In the genomic region with DNA sequence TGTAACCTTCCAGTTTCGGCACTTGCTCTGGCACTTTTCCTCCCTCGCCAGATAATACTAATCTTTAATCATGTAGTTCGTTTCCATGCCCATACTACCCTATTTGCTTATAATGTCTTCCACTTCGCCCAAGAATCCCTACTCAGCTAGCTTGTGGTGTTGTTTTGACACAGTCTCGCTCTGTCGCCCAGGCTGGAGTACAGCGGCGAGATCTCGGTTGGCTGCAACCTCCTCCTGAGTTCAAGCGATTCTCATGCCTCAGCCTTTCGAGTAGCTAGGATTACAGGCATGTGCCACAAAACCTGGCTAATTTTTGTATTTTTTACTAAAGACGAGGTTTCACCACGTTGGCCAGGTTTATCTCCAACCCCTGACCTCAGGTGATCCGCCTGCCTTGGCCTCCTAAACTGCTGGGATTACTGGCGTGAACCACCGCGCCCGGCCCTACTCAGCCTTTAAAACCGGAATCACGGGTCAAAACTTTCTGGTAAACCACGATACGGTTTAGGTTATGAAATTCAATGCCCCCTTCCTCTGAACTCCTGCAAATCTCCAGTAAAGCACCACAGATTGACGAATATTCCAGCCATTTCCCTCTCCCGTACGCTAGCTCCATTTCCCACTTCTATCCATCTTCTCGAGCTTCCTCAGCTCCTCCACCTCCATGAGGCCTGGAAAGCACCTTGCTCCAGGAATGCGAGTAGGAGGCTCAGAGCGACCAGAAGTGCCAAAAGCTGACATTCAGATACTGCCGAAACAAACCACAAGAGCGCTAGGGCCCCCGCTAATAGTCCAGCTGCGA, we compare ENCODE assay signal across 9 cellular contexts. TPM values are rescaled to one million over a fixed set of nuclear protein-coding genes. Genes with fewer than 3 reads are reported as not detected.
DNase-seq lines count a peak whose midpoint lies in the region; ATAC-seq, FAIRE-seq and TF ChIP-seq lines count a peak whose summit lies in the region.
"Had no signal": no experiment of that assay in that cellular context is flagged by ENCODE, and none has a peak within 500 bp of the region (broad histone marks: within the 10 kb centered on the region; RNA-seq: fewer than 3 reads in every experiment).

No MANE protein-coding gene starts in this region.

- peak overlapping the region; percentile 94 for H3K4me2 ChIP-seq in HepG2 (ENCODE audit: low read depth, low read length)

- no peaks in the 10 kb centered on the region for H4K20me1 ChIP-seq in HepG2 (ENCODE audit: insufficient read depth, low read length)

- H3K27me3 ChIP-seq in HepG2 (ENCODE audit: control insufficient read depth in 1 of 2, insufficient read depth in 2 of 2, low read length in 2 of 2) = peaks cover 0 to 5% of the 10 kb centered on the region in 2 experiments; a peak in 1 of 5 replicates
- H3K27me3 ChIP-seq in upper lobe of left lung = no peaks in the 10 kb centered on the region

- peak overlapping the region; percentile 97 for H3K27ac ChIP-seq in HepG2 (ENCODE audit: extremely low read length, insufficient read depth, low read length)
- peak overlapping the region; percentile 96 to 99 (median 98) for H3K27ac ChIP-seq in upper lobe of left lung

- peaks cover 34% of the 10 kb centered on the region for H3K36me3 Mint-ChIP-seq in activated CD4-positive, alpha-beta T cell treated with anti-CD3 and anti-CD28 coated beads, Interleukin-2, amount 10 ng/mL, durations not matched to agents 24 days and 14 days (ENCODE audit: low read depth)

- TF ChIP-seq CTCF in astrocyte of the cerebellum (IDR thresholded peaks at IDR 0.05; ENCODE audit: low read depth, low read length, missing control alignments) = no peak
- no peak for TF ChIP-seq CTCF in HepG2 (CRISPR knock-in tag; IDR thresholded peaks at IDR 0.05)
- TF ChIP-seq CTCF in upper lobe of left lung (IDR thresholded peaks at IDR 0.05) = no peak

- peak overlapping the region; percentile 90 for H3K4me3 ChIP-seq in astrocyte of the cerebellum (ENCODE audit: low read depth, low read length)
- H3K4me3 ChIP-seq in HepG2 (replicated peaks in 1 of 3; ENCODE audit: insufficient read depth in 1 of 3, low read depth in 2 of 3, low read length in 3 of 3) = peak overlapping the region; percentile 80 to 100 (median 92)
- H3K4me3 ChIP-seq in upper lobe of left lung = peak overlapping the region; percentile 66 to 80 (median 78)

- 2% methylated on average over 30 of the region's 32 CpGs for WGBS in HepG2 (ENCODE audit: low lambda C conversion rate)
- WGBS in upper lobe of left lung, 2 donors = 29 to 32% methylated on average over 31 to 32 of the region's 32 CpGs

- H3K4me3 Mint-ChIP-seq in activated CD4-positive, alpha-beta T cell treated with anti-CD3 and anti-CD28 coated beads, Interleukin-2, amount 10 ng/mL, durations not matched to agents 24 days and 14 days = peak overlapping the region; percentile 100

- no peak for TF ChIP-seq EP300 in HepG2 (IDR thresholded peaks at IDR 0.05; ENCODE audit: low read depth in 2 of 2, low read length in 2 of 2)
- no peak for TF ChIP-seq EP300 in HepG2 (CRISPR knock-in tag; IDR thresholded peaks at IDR 0.05; ENCODE audit: borderline replicate concordance)
- TF ChIP-seq EP300 in upper lobe of left lung (IDR thresholded peaks at IDR 0.05) = no peak

- TF ChIP-seq POLR2A in HepG2 (IDR thresholded peaks at IDR 0.05; ENCODE audit: insufficient read depth in 1 of 2, low read depth in 2 of 2, low read length in 2 of 2) (no peak), upper lobe of left lung (IDR thresholded peaks at IDR 0.05) (no peak)

- H3K9ac ChIP-seq in HepG2 (ENCODE audit: insufficient read depth, low read depth, low read length) = peak overlapping the region; percentile 90

- H3K4me1 ChIP-seq in HepG2 (ENCODE audit: insufficient read depth, low read length) (peaks cover 20% of the 10 kb centered on the region), upper lobe of left lung (peaks cover 16 to 24% (median 19%) of the 10 kb centered on the region in 4 donors)

- H3K9me3 ChIP-seq in HepG2 (ENCODE audit: low read length) (no peaks in the 10 kb centered on the region), upper lobe of left lung (no peaks in the 10 kb centered on the region)

- H3K36me3 ChIP-seq in HepG2 (replicated peaks in 1 of 2; ENCODE audit: control insufficient read depth in 1 of 2, insufficient read depth in 2 of 2, low read length in 2 of 2) (peaks cover 0 to 4% of the 10 kb centered on the region in 2 experiments; a peak in 1 of 5 replicates), upper lobe of left lung (peaks cover 0 to 6% (median 0%) of the 10 kb centered on the region in 4 donors)

- H3K27me3 Mint-ChIP-seq in activated CD4-positive, alpha-beta T cell treated with anti-CD3 and anti-CD28 coated beads, Interleukin-2, amount 10 ng/mL, durations not matched to agents 24 days and 14 days = no peaks in the 10 kb centered on the region

- intact Hi-C loops in activated CD4-positive, alpha-beta T cell treated with anti-CD3 and anti-CD28 coated beads, Interleukin-2, amount 10 ng/mL, durations not matched to agents 24 days and 14 days (cut with micrococcal nuclease) = loop anchor here (1.0 to 5.0 kb wide), 6 partner anchors 29 to 113 kb away; partner anchors contain the start of genes DNAJC17, GCHFR, RMDN3 and ZFYVE19
- intact Hi-C loops in HepG2 (cut with micrococcal nuclease; ENCODE audit: unreplicated experiment) = loop anchor here (1.0 to 10.0 kb wide), 3 partner anchors 99 to 129 kb away; partner anchors contain the start of genes CCDC32 and KNL1

- BruUV-seq in HepG2 (replicated peaks; lab: Mats Ljungman, UMichigan) = TSS peak; percentile 76

- ATAC-seq in HG03442 (IDR thresholded peaks at IDR 0.05; ENCODE audit: unreplicated experiment) = peak; percentile 12
- peak; percentile 63 for ATAC-seq in HepG2
- ATAC-seq in upper lobe of left lung (ENCODE audit: low FRiP score in 2 of 2) = no peak

- peaks cover 14% of the 10 kb centered on the region for H3K79me2 ChIP-seq in HepG2 (ENCODE audit: insufficient read depth, low read length)

- peak; percentile 32 for FAIRE-seq in HepG2 (lab: Jason Lieb, UNC)
- FAIRE-seq: frontal cortex had no signal

- POLR2A ChIA-PET in HepG2 (lab: Yijun Ruan, JAX) = interaction anchor here (0.6 to 2.3 kb wide), 19 partner anchors 9 to 200 kb away, joined by 3 to 17 read pairs (median 5); partner anchors contain the start of genes DNAJC17, GCHFR, RPUSD2 and VPS18

- H3K27ac Mint-ChIP-seq in activated CD4-positive, alpha-beta T cell treated with anti-CD3 and anti-CD28 coated beads, Interleukin-2, amount 10 ng/mL, durations not matched to agents 24 days and 14 days = peak overlapping the region; percentile 100

- H3K9me3 Mint-ChIP-seq in activated CD4-positive, alpha-beta T cell treated with anti-CD3 and anti-CD28 coated beads, Interleukin-2, amount 10 ng/mL, durations not matched to agents 24 days and 14 days = no peaks in the 10 kb centered on the region

- DNase-seq in activated CD4-positive, alpha-beta T cell treated with anti-CD3 and anti-CD28 coated beads, Interleukin-2, amount 10 ng/mL, durations not matched to agents 24 days and 14 days = no peak
- DNase-seq in activated CD4-positive, alpha-beta T cell treated with anti-CD3 and anti-CD28 coated beads, Interleukin-2, amount 50 U/mL, for 4 hours = no peak
- DNase-seq in astrocyte of the cerebellum (ENCODE audit: low read depth) = peak; percentile 70
- peak; percentile 6 for DNase-seq in HepG2 (ENCODE audit: low spot score)
- no peak for DNase-seq in upper lobe of left lung
- no peak for DNase-seq in SHP77 treated with DMSO at 0.1 percent for 48 hours (lab: John Stamatoyannopoulos, UW)
- DNase-seq in NCI-H187 (lab: John Stamatoyannopoulos, UW) = no peak

- TF ChIP-seq RAD21 in HepG2 (CRISPR knock-in tag; IDR thresholded peaks at IDR 0.05) = no peak

- H3K4me1 Mint-ChIP-seq in activated CD4-positive, alpha-beta T cell treated with anti-CD3 and anti-CD28 coated beads, Interleukin-2, amount 10 ng/mL, durations not matched to agents 24 days and 14 days = peaks cover 24% of the 10 kb centered on the region

- no peak overlapping the region for H2AFZ ChIP-seq in HepG2 (ENCODE audit: low read length)

- CTCF ChIA-PET in HepG2 (lab: Yijun Ruan, JAX; ENCODE audit: low intra/inter-chr PET ratio, low total read pairs) = no interaction called here

- in situ Hi-C loops in astrocyte of the cerebellum (cut with HindIII; ENCODE audit: low sequenced_read_pairs) (no loop called here), HepG2 (cut with HindIII; ENCODE audit: extremely low pct_ligation_motif_present, low pct_unique_long_range_greater_than_20kb) (loop anchor here (10.0 kb wide), 1 partner anchor 201 kb away; the partner anchor contains the start of gene VPS18)

TF ChIP-seq in HepG2, 621 proteins besides CTCF, POLR2A, EP300 and RAD21 (continues in another document):
- 0 out of 2 replicates have a peak, but pooled peaks have one; percentile 11 for TF ChIP-seq ZNF224 (CRISPR knock-in tag; IDR thresholded peaks at IDR 0.05)
- no peak for TF ChIP-seq PCBP2 (optimal IDR thresholded peaks at IDR 0.05; ENCODE audit: low read depth, low read length, poor library complexity, severe bottlenecking)

RNA-seq across cellular contexts. Expression of gene RAD51, which starts 0.9 kb away (rescaled TPM):
- 67.5 and 70.3 TPM in 2 replicates for total RNA-seq in activated CD4-positive, alpha-beta T cell treated with anti-CD3 and anti-CD28 coated beads, Interleukin-2, amount 10 ng/mL, durations not matched to agents 24 days and 14 days
- total RNA-seq in HepG2 (2016; rRNA removed; fragmentation: Illumina TruSeq; extraction: Trizol) (12.8 and 20.6 TPM in 2 replicates), upper lobe of left lung (1 to 10 TPM in 5 of 6 donors, not detected in 1; 1.0 to 3.4 (median 2.1) TPM)
- 3.3 and 4.3 TPM in 2 replicates for total RNA-seq in HepG2 (2016; cell fraction: cytosol; rRNA removed; fragmentation: Illumina TruSeq; extraction: Trizol; ENCODE audit: low read depth)
- 15.4 and 17.8 TPM in 2 replicates for total RNA-seq in HepG2 (2016; cell fraction: insoluble cytoplasmic fraction; rRNA removed; fragmentation: Illumina TruSeq; extraction: Trizol)
- 6.5 and 7.3 TPM in 2 replicates for total RNA-seq in HepG2 (2016; cell fraction: membrane; rRNA removed; fragmentation: Illumina TruSeq; extraction: Trizol)
- 10.1 and 12.1 TPM in 2 replicates for total RNA-seq in HepG2 (2016; cell fraction: nucleus; rRNA removed; fragmentation: Illumina TruSeq; extraction: Trizol)
- 6.2 and 8.5 TPM in 2 replicates for polyA plus RNA-seq in HepG2 (2011; rRNA removed)
- 6.3 and 7.9 TPM in 2 replicates for polyA plus RNA-seq in HepG2 (2011; cell fraction: cytosol; rRNA removed)
- polyA plus RNA-seq in HepG2 (2011; cell fraction: nucleus; rRNA removed) = 4.9 and 5.2 TPM in 2 replicates
- polyA plus RNA-seq in HepG2 (2012) = 3.7 and 8.8 TPM in 2 replicates
- 2.7 and 3.1 TPM in 2 replicates for polyA plus RNA-seq in HepG2 (2016; cell fraction: cytosol; fragmentation: Illumina TruSeq; extraction: Trizol; ENCODE audit: low read depth)
- 42.2 and 42.8 TPM in 2 replicates for polyA plus RNA-seq in HepG2 (2016; cell fraction: insoluble cytoplasmic fraction; fragmentation: Illumina TruSeq; extraction: Trizol; ENCODE audit: low read depth)
- 6.1 and 7.0 TPM in 2 replicates for polyA plus RNA-seq in HepG2 (2016; cell fraction: membrane; fragmentation: Illumina TruSeq; extraction: Trizol; ENCODE audit: low read depth)
- polyA plus RNA-seq in HepG2 (2016; cell fraction: nucleus; fragmentation: Illumina TruSeq; extraction: Trizol; ENCODE audit: insufficient read depth, low read depth) = 18.7 and 21.0 TPM in 2 replicates
- polyA minus RNA-seq in HepG2 (2011; rRNA and poly(A)+ RNA removed; ENCODE audit: low replicate concordance) = 23.6 and 59.0 TPM in 2 replicates
- polyA minus RNA-seq in HepG2 (2011; cell fraction: cytosol; rRNA and poly(A)+ RNA removed) = 2.3 and 6.5 TPM in 2 replicates
- polyA minus RNA-seq in HepG2 (2011; cell fraction: nucleus; rRNA and poly(A)+ RNA removed) = 4.8 and 7.3 TPM in 2 replicates

Comparison
In these comparisons a context has a peak if more than half of its experiments do, and no peak if none do; other contexts are left out.
1. DNase-seq: peak in astrocyte of the cerebellum (single experiment) and HepG2 (single experiment); none in activated CD4-positive, alpha-beta T cell treated with anti-CD3 and anti-CD28 coated beads, Interleukin-2, amount 10 ng/mL, durations not matched to agents 24 days and 14 days (single experiment), activated CD4-positive, alpha-beta T cell treated with anti-CD3 and anti-CD28 coated beads, Interleukin-2, amount 50 U/mL, for 4 hours (0 of 2), upper lobe of left lung (0 of 2), SHP77 treated with DMSO at 0.1 percent for 48 hours (single experiment) and NCI-H187 (0 of 2).
2. ATAC-seq: peak in HG03442 (single experiment) and HepG2 (single experiment); none in upper lobe of left lung (0 of 2).
3. Peak in every context shown above with its lines, with median percentiles within 50 percentile points of each other: H3K4me3 ChIP-seq.